In the genomic region with DNA sequence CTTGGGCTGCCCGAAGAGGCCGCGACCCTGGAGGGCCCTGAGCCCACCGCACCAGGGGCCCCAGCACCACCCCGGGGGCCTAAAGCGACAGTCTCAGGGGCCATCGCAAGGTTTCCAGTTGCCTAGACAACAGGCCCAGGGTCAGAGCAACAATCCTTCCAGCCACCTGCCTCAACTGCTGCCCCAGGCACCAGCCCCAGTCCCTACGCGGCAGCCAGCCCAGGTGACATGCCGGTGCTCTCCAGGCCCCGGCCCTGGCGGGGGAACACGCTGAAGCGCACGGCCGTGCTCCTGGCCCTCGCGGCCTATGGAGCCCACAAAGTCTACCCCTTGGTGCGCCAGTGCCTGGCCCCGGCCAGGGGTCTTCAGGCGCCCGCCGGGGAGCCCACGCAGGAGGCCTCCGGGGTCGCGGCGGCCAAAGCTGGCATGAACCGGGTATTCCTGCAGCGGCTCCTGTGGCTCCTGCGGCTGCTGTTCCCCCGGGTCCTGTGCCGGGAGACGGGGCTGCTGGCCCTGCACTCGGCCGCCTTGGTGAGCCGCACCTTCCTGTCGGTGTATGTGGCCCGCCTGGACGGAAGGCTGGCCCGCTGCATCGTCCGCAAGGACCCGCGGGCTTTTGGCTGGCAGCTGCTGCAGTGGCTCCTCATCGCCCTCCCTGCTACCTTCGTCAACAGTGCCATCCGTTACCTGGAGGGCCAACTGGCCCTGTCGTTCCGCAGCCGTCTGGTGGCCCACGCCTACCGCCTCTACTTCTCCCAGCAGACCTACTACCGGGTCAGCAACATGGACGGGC, we compare ENCODE assay signal across 8 cellular contexts. TPM values are rescaled to one million over a fixed set of nuclear protein-coding genes. Genes with fewer than 3 reads are reported as not detected.
DNase-seq lines count a peak whose midpoint lies in the region; ATAC-seq and TF ChIP-seq lines count a peak whose summit lies in the region.

No MANE protein-coding gene starts in this region.

- peak overlapping the region; percentile 88 for H3K4me2 ChIP-seq in BLaER1

- H3K4me1 Mint-ChIP-seq in T-helper 17 cell = peaks cover 14% of the 10 kb centered on the region

- peak overlapping the region; percentile 90 for H3K9ac ChIP-seq in BLaER1

- H3K4me3 ChIP-seq in BLaER1 = peak overlapping the region; percentile 69
- H3K4me3 ChIP-seq in foreskin fibroblast (ENCODE audit: low read depth in 1 of 2, low read length in 2 of 2) = peak overlapping the region; percentile 41 to 49

- peak overlapping the region; percentile 98 for H3K27ac ChIP-seq in BLaER1

- H4K20me1 ChIP-seq in BLaER1 = peaks cover 50% of the 10 kb centered on the region

- peak; percentile 53 for DNase-seq in GM20000 (ENCODE audit: low spot score)
- DNase-seq in T-helper 17 cell = peak in 1 of 3 donors; percentile 9
- DNase-seq in foreskin fibroblast = no peak
- peak; percentile 27 for DNase-seq in stimulated activated CD8-positive, alpha-beta memory T cell treated with anti-CD3 and anti-CD28 coated beads, Interleukin-4, amount 100 ng/mL, for 48 hours
- no peak for DNase-seq in NCI-H1930 (lab: John Stamatoyannopoulos, UW)
- no peak for DNase-seq in KG1 (lab: John Stamatoyannopoulos, UW)
- no peak for DNase-seq in G401 (ENCODE audit: low spot score)

- H3K27ac Mint-ChIP-seq in T-helper 17 cell = no peak overlapping the region

- peaks cover 50% of the 10 kb centered on the region for H3K4me1 ChIP-seq in BLaER1

- ATAC-seq in T-helper 17 cell = no peak

- peaks cover 55% of the 10 kb centered on the region for H3K9me3 ChIP-seq in BLaER1
- no peaks in the 10 kb centered on the region for H3K9me3 ChIP-seq in T-helper 17 cell (ENCODE audit: control insufficient read depth, low read length, poor library complexity, severe bottlenecking)

- in situ Hi-C loops in G401 (cut with HindIII; ENCODE audit: low sequenced_read_pairs) = no loop called here

- no peaks in the 10 kb centered on the region for H3K36me3 Mint-ChIP-seq in T-helper 17 cell (ENCODE audit: low read depth)

- peaks cover 40% of the 10 kb centered on the region for H3K27me3 ChIP-seq in BLaER1

- peaks cover 28% of the 10 kb centered on the region for H3K36me3 ChIP-seq in BLaER1

- peak overlapping the region; percentile 87 for H3K4me3 Mint-ChIP-seq in T-helper 17 cell

- H3K27me3 Mint-ChIP-seq in T-helper 17 cell = no peaks in the 10 kb centered on the region

- TF ChIP-seq CTCF in GM20000 (IDR thresholded peaks at IDR 0.05; ENCODE audit: extremely low read depth, missing control alignments) = no peak
- TF ChIP-seq CTCF in foreskin fibroblast (IDR thresholded peaks at IDR 0.05; ENCODE audit: low read depth, low read length) = no peak

RNA-seq across cellular contexts. Expression of gene ABCD1, which starts 0.6 kb away (rescaled TPM):
- total RNA-seq in T-helper 17 cell = 10 to 100 TPM; 14.7 to 17.7 TPM
- 5.3 and 6.8 TPM in 2 replicates for total RNA-seq in G401 (2014; rRNA removed; shearing (Covaris generic))

RNA-seq across cellular contexts. Expression of gene BCAP31, which starts 1.0 kb away (rescaled TPM):
- 100 to 1,000 TPM; 101 TPM for total RNA-seq in T-helper 17 cell
- total RNA-seq in G401 (2014; rRNA removed; shearing (Covaris generic)) = 132 and 202 TPM in 2 replicates

RNA-seq across cellular contexts. Expression of gene SLC6A8, which starts 37.5 kb away (rescaled TPM):
- total RNA-seq in T-helper 17 cell = 1 to 10 TPM; 3.4 to 4.4 TPM
- 13.1 and 14.5 TPM in 2 replicates for total RNA-seq in G401 (2014; rRNA removed; shearing (Covaris generic))

RNA-seq across cellular contexts. Expression of gene PLXNB3, which starts 38.8 kb away (rescaled TPM):
- total RNA-seq in T-helper 17 cell = 1 to 10 TPM in 1 of 2 donors, under 1 TPM in 1; 0.25 to 2.9 TPM
- total RNA-seq in G401 (2014; rRNA removed; shearing (Covaris generic)) = 1.5 TPM in 1 of 2 replicates, not detected in the other

RNA-seq across cellular contexts. Expression of gene PNCK, which starts 51.6 kb away (rescaled TPM):
- total RNA-seq in T-helper 17 cell = under 1 TPM in 1 of 2 donors, not detected in 1; 0.72 TPM
- total RNA-seq in G401 (2014; rRNA removed; shearing (Covaris generic)) = 0.74 TPM in 1 of 2 replicates, not detected in the other

Comparison
In these comparisons a context has a peak if more than half of its experiments do, and no peak if none do; other contexts are left out.
1. DNase-seq: peak in GM20000 (single experiment) and stimulated activated CD8-positive, alpha-beta memory T cell treated with anti-CD3 and anti-CD28 coated beads, Interleukin-4, amount 100 ng/mL, for 48 hours (single experiment); none in foreskin fibroblast (0 of 2), NCI-H1930 (0 of 2), KG1 (single experiment) and G401 (single experiment).